In genomic region chr7:140479739-140480084, GRCh38 we compare ENCODE assay signal across 1 cellular context.
TF ChIP-seq lines count a peak whose summit lies in the region.

No MANE protein-coding gene starts in this region.

TF ChIP-seq in K562, 482 proteins besides CTCF, POLR2A, EP300 and RAD21 (continued from another document):
- no peak for TF ChIP-seq ZNF41 (CRISPR knock-in tag; conservative IDR thresholded peaks at IDR 0.05)
- peak; percentile 13; the same call in 1 of the 2 replicates for TF ChIP-seq ARID1B (IDR thresholded peaks at IDR 0.05)
- TF ChIP-seq CBX1 (IDR thresholded peaks at IDR 0.05; ENCODE audit: low read depth) = no peak
- no peak for TF ChIP-seq SNRNP70 (optimal IDR thresholded peaks at IDR 0.05; ENCODE audit: low read depth, low read length)
- 0 out of 2 replicates have a peak, but pooled peaks have one; percentile 19 for TF ChIP-seq SMAD3 (CRISPR knock-in tag; conservative IDR thresholded peaks at IDR 0.05)
- no peak for TF ChIP-seq PKNOX1 (IDR thresholded peaks at IDR 0.05)
- TF ChIP-seq TRIM28 (IDR thresholded peaks at IDR 0.05) = no peak
- TF ChIP-seq MAFG (tag; conservative IDR thresholded peaks at IDR 0.05) = no peak
- TF ChIP-seq MCM2 (IDR thresholded peaks at IDR 0.05; ENCODE audit: low read depth) = no peak
- no peak for TF ChIP-seq ZNF274 (IDR thresholded peaks at IDR 0.05; ENCODE audit: borderline replicate concordance, low read depth, low read length)
- TF ChIP-seq HOMEZ (CRISPR knock-in tag; IDR thresholded peaks at IDR 0.05) = no peak
- no peak for TF ChIP-seq SRSF1 (IDR thresholded peaks at IDR 0.05; ENCODE audit: low read depth, low read length)
- no peak for TF ChIP-seq ZFP30 (CRISPR knock-in tag; IDR thresholded peaks at IDR 0.05; ENCODE audit: borderline replicate concordance)
- no peak for TF ChIP-seq NUFIP1 (IDR thresholded peaks at IDR 0.05; ENCODE audit: partially characterized antibody)
- peak; percentile 11; the same call in 1 of the 2 replicates for TF ChIP-seq ZNF592 (IDR thresholded peaks at IDR 0.05)
- no peak for TF ChIP-seq BDP1 (IDR thresholded peaks at IDR 0.05; ENCODE audit: insufficient read depth, insufficient read length)
- no peak for TF ChIP-seq ZFP36 (IDR thresholded peaks at IDR 0.05; ENCODE audit: low read depth, low read length, partially characterized antibody)
- TF ChIP-seq ATF7 (IDR thresholded peaks at IDR 0.05) = no peak
- no peak for TF ChIP-seq TFAM (CRISPR knock-in tag; conservative IDR thresholded peaks at IDR 0.05)
- no peak for TF ChIP-seq EWSR1 (IDR thresholded peaks at IDR 0.05; ENCODE audit: borderline replicate concordance, low read depth, partially characterized antibody)
- TF ChIP-seq ZEB2 (IDR thresholded peaks at IDR 0.05) = 0 out of 2 replicates have a peak, but pooled peaks have one; percentile 63
- TF ChIP-seq ZNF263 (CRISPR knock-in tag; IDR thresholded peaks at IDR 0.05; ENCODE audit: borderline replicate concordance) = no peak
- TF ChIP-seq ZNF239 (CRISPR knock-in tag; IDR thresholded peaks at IDR 0.05) = no peak
- TF ChIP-seq DPF2 (IDR thresholded peaks at IDR 0.05) = peak; percentile 63; the same call in 1 of the 2 replicates
- TF ChIP-seq HOXB6 (CRISPR knock-in tag; IDR thresholded peaks at IDR 0.05; ENCODE audit: borderline replicate concordance) = 0 out of 2 replicates have a peak, but pooled peaks have one; percentile 50
- no peak for TF ChIP-seq NFIX (CRISPR knock-in tag; IDR thresholded peaks at IDR 0.05; ENCODE audit: low read depth)
- TF ChIP-seq GTF2F1 (IDR thresholded peaks at IDR 0.05; ENCODE audit: low read depth, low read length) = no peak
- peak; percentile 1 for TF ChIP-seq CHD4 (IDR thresholded peaks at IDR 0.05; ENCODE audit: insufficient read depth, insufficient replicate concordance, low read depth, low read length, poor library complexity, severe bottlenecking)
- TF ChIP-seq RBM25 (IDR thresholded peaks at IDR 0.05; ENCODE audit: low read depth, low read length, severe bottlenecking) = peak; percentile 1
- no peak for TF ChIP-seq ZNF3 (CRISPR knock-in tag; IDR thresholded peaks at IDR 0.05)
- no peak for TF ChIP-seq MYNN (IDR thresholded peaks at IDR 0.05)
- no peak for TF ChIP-seq MYNN (CRISPR knock-in tag; IDR thresholded peaks at IDR 0.05)
- TF ChIP-seq NCOA1 (IDR thresholded peaks at IDR 0.05; ENCODE audit: low read depth) = no peak
- TF ChIP-seq BACH1 (tag; IDR thresholded peaks at IDR 0.05) = no peak
- 0 out of 2 replicates have a peak, but pooled peaks have one; percentile 26 for TF ChIP-seq MTA1 (IDR thresholded peaks at IDR 0.05; ENCODE audit: borderline replicate concordance)
- TF ChIP-seq ARID3A (IDR thresholded peaks at IDR 0.05; ENCODE audit: borderline replicate concordance, low read depth, low read length) = no peak
- no peak for TF ChIP-seq E2F8 (IDR thresholded peaks at IDR 0.05; ENCODE audit: low read depth, partially characterized antibody)
- TF ChIP-seq HDAC2 (IDR thresholded peaks at IDR 0.05) = peak; percentile 49
- no peak for TF ChIP-seq ZNF165 (CRISPR knock-in tag; IDR thresholded peaks at IDR 0.05; ENCODE audit: borderline replicate concordance)
- TF ChIP-seq ID3 (CRISPR knock-in tag; IDR thresholded peaks at IDR 0.05) = no peak
- 0 out of 2 replicates have a peak, but pooled peaks have one; percentile 20 for TF ChIP-seq ID3 (tag; IDR thresholded peaks at IDR 0.05)
- no peak for TF ChIP-seq RERE (CRISPR knock-in tag; IDR thresholded peaks at IDR 0.05; ENCODE audit: borderline replicate concordance)
- TF ChIP-seq TCF7L2 (IDR thresholded peaks at IDR 0.05; ENCODE audit: low read depth, low read length) = no peak
- TF ChIP-seq THRA (IDR thresholded peaks at IDR 0.05) = no peak
